Comparison of ENCODE assay signal across 13 cellular contexts in the genomic region with DNA sequence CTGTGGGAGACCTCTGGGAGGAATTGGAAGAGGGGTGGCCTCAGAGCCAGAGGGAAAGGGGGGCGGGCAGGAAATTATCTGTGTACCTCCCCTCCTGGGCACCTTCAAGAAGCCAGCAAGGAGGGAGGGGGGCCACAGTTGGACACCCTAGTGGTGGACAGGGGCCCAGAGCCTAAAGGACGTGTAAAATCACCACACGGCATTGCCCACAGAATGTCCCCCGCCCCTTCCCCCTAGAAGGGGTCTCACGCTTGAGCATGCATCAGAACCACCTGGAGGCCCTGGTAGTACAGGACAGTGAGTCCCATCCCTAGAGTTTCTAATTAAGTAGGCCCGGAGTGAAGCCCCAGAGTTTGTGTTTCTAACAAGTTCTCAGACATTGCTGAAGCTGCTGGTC. TPM values are rescaled to one million over a fixed set of nuclear protein-coding genes. Genes with fewer than 3 reads are reported as not detected.
DNase-seq lines count a peak whose midpoint lies in the region; ATAC-seq and TF ChIP-seq lines count a peak whose summit lies in the region.
"Had no signal": no experiment of that assay in that cellular context is flagged by ENCODE, and none has a peak within 500 bp of the region (broad histone marks: within the 10 kb centered on the region; RNA-seq: fewer than 3 reads in every experiment).

No MANE protein-coding gene starts in this region.

- TF ChIP-seq POLR2A in IMR-90 (IDR thresholded peaks at IDR 0.05; ENCODE audit: low read depth, low read length) = no peak

- no peak overlapping the region for H2BK20ac ChIP-seq in IMR-90 (ENCODE audit: low read depth, low read length)

- no peak overlapping the region for H2BK15ac ChIP-seq in IMR-90 (ENCODE audit: low read depth, low read length)

- TF ChIP-seq CTCF in IMR-90 (conservative IDR thresholded peaks at IDR 0.05; ENCODE audit: low read depth, low read length) = no peak
- TF ChIP-seq CTCF in colonic mucosa (IDR thresholded peaks at IDR 0.05) = no peak

- no peak for ATAC-seq in IMR-90 (ENCODE audit: low read depth)
- ATAC-seq in HG02678 (IDR thresholded peaks at IDR 0.05; ENCODE audit: unreplicated experiment) = no peak
- no peak for ATAC-seq in HG03432 (IDR thresholded peaks at IDR 0.05; ENCODE audit: unreplicated experiment)

- no peak overlapping the region for H2AK5ac ChIP-seq in IMR-90 (ENCODE audit: low read depth, low read length)

- no peak for TF ChIP-seq RAD21 in IMR-90 (IDR thresholded peaks at IDR 0.05; ENCODE audit: low read length)

- intact Hi-C loops in IMR-90 (cut with micrococcal nuclease) = loop anchor here (1.0 to 10.0 kb wide), 3 partner anchors 42 to 448 kb away; partner anchors contain the start of gene TMEM106C
- intact Hi-C loops in colonic mucosa (cut with DNase I) = loop anchor here (2.0 to 5.0 kb wide), 2 partner anchors 60 to 122 kb away; no protein-coding TSS in a partner anchor

- no peak overlapping the region for H2BK5ac ChIP-seq in IMR-90 (ENCODE audit: low read depth, low read length, poor library complexity, severe bottlenecking)

- no peak overlapping the region for H2BK120ac ChIP-seq in IMR-90 (ENCODE audit: low read depth, low read length)

- POLR2A ChIA-PET in IMR-90 (lab: Charles Lee; ENCODE audit: unreplicated experiment) = no interaction called here

- H3K27me3 ChIP-seq in IMR-90 (ENCODE audit: control insufficient read depth, insufficient read depth, low read length) = no peaks in the 10 kb centered on the region
- H3K27me3 ChIP-seq in colonic mucosa = no peaks in the 10 kb centered on the region

- DNase-seq in IMR-90 = no peak
- peak; percentile 21 for DNase-seq in colonic mucosa
- DNase-seq in mesenteric fat pad (ENCODE audit: low spot score) = peak; percentile 69
- no peak for DNase-seq in substantia nigra (lab: John Stamatoyannopoulos, UW)
- no peak for DNase-seq in NCI-H2107 treated with DMSO at 0.1 percent for 48 hours (lab: John Stamatoyannopoulos, UW; ENCODE audit: unreplicated experiment)
- DNase-seq in NCI-H1105 treated with DMSO at 0.1 percent for 48 hours (lab: John Stamatoyannopoulos, UW) = no peak
- DNase-seq: activated gamma-delta T cell, cerebellar nuclear complex had no signal

- no peak overlapping the region for H3K23ac ChIP-seq in IMR-90 (ENCODE audit: low read depth, low read length)

- 0 out of 2 replicates have a peak overlapping the region, but pooled peaks have one; percentile 26 for H3K56ac ChIP-seq in IMR-90 (ENCODE audit: extremely low read depth, insufficient read depth, low read length)

- H3K9me3 ChIP-seq in IMR-90 (ENCODE audit: control insufficient read depth, insufficient read depth, low read length) = no peaks in the 10 kb centered on the region
- H3K9me3 ChIP-seq in colonic mucosa = no peaks in the 10 kb centered on the region

- H4K91ac ChIP-seq in IMR-90 (ENCODE audit: insufficient read depth, low read depth, low read length) = no peak overlapping the region

- H3K14ac ChIP-seq in IMR-90 (replicated peaks; ENCODE audit: low read depth, low read length) = no peak overlapping the region

- H3K27ac ChIP-seq in IMR-90 (ENCODE audit: insufficient read depth, low read length) = no peak overlapping the region
- H3K27ac ChIP-seq in colonic mucosa = no peak overlapping the region
- peak overlapping the region; percentile 91 for H3K27ac ChIP-seq in substantia nigra (ENCODE audit: low read depth, low read length, poor library complexity, severe bottlenecking)

- no peak overlapping the region for H3K4ac ChIP-seq in IMR-90 (ENCODE audit: low read depth, low read length)

- H3K79me1 ChIP-seq in IMR-90 (ENCODE audit: low read depth in 1 of 2, low read length in 2 of 2) = no peaks in the 10 kb centered on the region

- H3K9me1 ChIP-seq in IMR-90 (ENCODE audit: insufficient read depth, low read length) = no peaks in the 10 kb centered on the region

- no peak overlapping the region for H3K4me3 ChIP-seq in IMR-90 (ENCODE audit: insufficient read depth, low read depth, low read length)
- no peak overlapping the region for H3K4me3 ChIP-seq in colonic mucosa

- CTCF ChIA-PET in IMR-90 (lab: Yijun Ruan, JAX) = interaction anchor here (0.5 to 1.2 kb wide), 7 partner anchors 10 to 902 kb away, joined by 3 to 7 read pairs (median 4); no protein-coding TSS in a partner anchor

- H4K20me1 ChIP-seq in IMR-90 (ENCODE audit: insufficient read depth, low read length) = no peaks in the 10 kb centered on the region

- no peak overlapping the region for H3K18ac ChIP-seq in IMR-90 (ENCODE audit: low read depth, low read length)

- H3K36me3 ChIP-seq in IMR-90 (ENCODE audit: control insufficient read depth, insufficient read depth, low read length) (no peaks in the 10 kb centered on the region), colonic mucosa (no peaks in the 10 kb centered on the region)

- peak overlapping the region; percentile 82 for H2AFZ ChIP-seq in IMR-90 (replicated peaks; ENCODE audit: low read length, poor library complexity)

- H3K4me2 ChIP-seq in IMR-90 (ENCODE audit: low read depth, low read length) = no peak overlapping the region

- no peak overlapping the region for H3K9ac ChIP-seq in IMR-90 (ENCODE audit: low read depth, low read length)
- H3K9ac ChIP-seq in colonic mucosa (ENCODE audit: low read depth in 2 of 2, low read length in 2 of 2) = no peak overlapping the region

- no peak overlapping the region for H4K8ac ChIP-seq in IMR-90 (ENCODE audit: low read depth in 2 of 2, low read length in 2 of 2)

- in situ Hi-C loops in IMR-90 (cut with MboI; ENCODE audit: low sequenced_read_pairs) = no loop called here

- peak overlapping the region; percentile 5 for H2AK9ac ChIP-seq in IMR-90 (replicated peaks; ENCODE audit: low read depth, low read length, poor library complexity)

- 87% methylated on average over 3 of the region's 6 CpGs; no CpG with 5 or more reads in 1 of the 2 experiments for WGBS in IMR-90 (ENCODE audit: extremely low coverage in 2 of 2, insufficient read length in 1 of 2), 2 experiments

- peaks cover 8% of the 10 kb centered on the region for H3K4me1 ChIP-seq in IMR-90 (ENCODE audit: control insufficient read depth, insufficient read depth, low read length)
- H3K4me1 ChIP-seq in colonic mucosa = peaks cover 7% of the 10 kb centered on the region

- BruUV-seq in IMR-90 (replicated peaks; lab: Mats Ljungman, UMichigan) = no TSS peak

- H4K5ac ChIP-seq in IMR-90 (ENCODE audit: low read depth, low read length) = no peak overlapping the region

- dilution Hi-C loops in IMR-90 (cut with HindIII; ENCODE audit: low sequenced_read_pairs, unreplicated experiment) = no loop called here

TF ChIP-seq in IMR-90, 13 proteins besides CTCF, POLR2A, EP300 and RAD21:
- TF ChIP-seq ELK1 (IDR thresholded peaks at IDR 0.05; ENCODE audit: borderline replicate concordance, low read depth, low read length) (no peak), CEBPB (IDR thresholded peaks at IDR 0.05; ENCODE audit: low read depth, low read length) (no peak), MAZ (IDR thresholded peaks at IDR 0.05; ENCODE audit: borderline replicate concordance, low read depth, low read length) (no peak), FOS (IDR thresholded peaks at IDR 0.05; ENCODE audit: low read depth, low read length) (no peak)
TF ChIP-seq in IMR-90: peak in this region for 0.

RNA-seq across cellular contexts. Expression of gene ENDOU, which starts 8.2 kb away (rescaled TPM):
- total RNA-seq in IMR-90 (2012; rRNA removed) (under 0.01 TPM in 2 replicates), colonic mucosa (not detected), mesenteric fat pad (1.4 TPM)
- 0.07 and 0.09 TPM in 2 replicates for polyA plus RNA-seq in IMR-90 (2012; rRNA removed)
- 0.03 TPM in 1 of 2 replicates, not detected in the other for polyA plus RNA-seq in IMR-90 (2012; cell fraction: cytosol; rRNA removed)
- polyA plus RNA-seq in IMR-90 (2012; cell fraction: nucleus; rRNA removed; ENCODE audit: low replicate concordance) = 0.11 and 0.15 TPM in 2 replicates
- total RNA-seq: activated CD8-positive, alpha-beta T cell treated with anti-CD3 and anti-CD28 coated beads for 36 hours; H4; natural killer cell treated with Interleukin-12 subunit alpha and Interleukin-12 subunit beta and Interleukin-15 and Interleukin-18, amount 100 ng/mL, for 72 hours had no signal

RNA-seq across cellular contexts. Expression of gene RPAP3, which starts 11.2 kb away (rescaled TPM):
- total RNA-seq in IMR-90 (2012; rRNA removed) = 10.6 and 20.0 TPM in 2 replicates
- polyA plus RNA-seq in IMR-90 (2012; rRNA removed) = 10.3 and 13.4 TPM in 2 replicates
- 0.77 and 1.2 TPM in 2 replicates for polyA plus RNA-seq in IMR-90 (2012; cell fraction: cytosol; rRNA removed)
- polyA plus RNA-seq in IMR-90 (2012; cell fraction: nucleus; rRNA removed; ENCODE audit: low replicate concordance) = 0.29 and 5.5 TPM in 2 replicates
- 10 to 100 TPM; 16.7 to 17.0 TPM for total RNA-seq in colonic mucosa
- total RNA-seq in mesenteric fat pad = 17.6 TPM

RNA-seq across cellular contexts. Expression of gene RAPGEF3, which starts 41.6 kb away (rescaled TPM):
- 0.83 and 1.3 TPM in 2 replicates for total RNA-seq in IMR-90 (2012; rRNA removed)
- polyA plus RNA-seq in IMR-90 (2012; rRNA removed) = 2.0 and 2.9 TPM in 2 replicates
- 1.7 TPM in 2 replicates for polyA plus RNA-seq in IMR-90 (2012; cell fraction: cytosol; rRNA removed)
- 11.2 and 11.8 TPM in 2 replicates for polyA plus RNA-seq in IMR-90 (2012; cell fraction: nucleus; rRNA removed; ENCODE audit: low replicate concordance)
- total RNA-seq in colonic mucosa = 10 to 100 TPM; 10.1 TPM
- 79.4 TPM for total RNA-seq in mesenteric fat pad

RNA-seq across cellular contexts. Expression of gene SLC48A1, which starts 56.0 kb away (rescaled TPM):
- 4.4 and 4.8 TPM in 2 replicates for total RNA-seq in IMR-90 (2012; rRNA removed)
- polyA plus RNA-seq in IMR-90 (2012; rRNA removed) = 5.9 and 6.0 TPM in 2 replicates
- 4.1 and 10.3 TPM in 2 replicates for polyA plus RNA-seq in IMR-90 (2012; cell fraction: cytosol; rRNA removed)
- 10.0 and 10.3 TPM in 2 replicates for polyA plus RNA-seq in IMR-90 (2012; cell fraction: nucleus; rRNA removed; ENCODE audit: low replicate concordance)
- total RNA-seq in colonic mucosa = 10 to 100 TPM; 12.2 to 17.9 TPM
- total RNA-seq in mesenteric fat pad = 40.3 TPM

Comparison
In these comparisons a context has a peak if more than half of its experiments do, and no peak if none do; other contexts are left out.
1. DNase-seq: peak in colonic mucosa (single experiment) and mesenteric fat pad (single experiment); none in IMR-90 (single experiment), substantia nigra (0 of 49), NCI-H2107 treated with DMSO at 0.1 percent for 48 hours (single experiment) and NCI-H1105 treated with DMSO at 0.1 percent for 48 hours (single experiment).